Comparison of ENCODE assay signal across 12 cellular contexts in genomic region chr4:114226968-114227760, GRCh38.
DNase-seq lines count a peak whose midpoint lies in the region; ATAC-seq and TF ChIP-seq lines count a peak whose summit lies in the region.
"Had no signal": no experiment of that assay in that cellular context is flagged by ENCODE, and none has a peak within 500 bp of the region (broad histone marks: within the 10 kb centered on the region; RNA-seq: fewer than 3 reads in every experiment).

No MANE protein-coding gene starts in this region.

- H3K27me3 ChIP-seq in tibial artery (no peaks in the 10 kb centered on the region), smooth muscle cell (ENCODE audit: low read depth) (no peaks in the 10 kb centered on the region), left lung (no peaks in the 10 kb centered on the region)
- H3K27me3 ChIP-seq: body of pancreas, transverse colon had no signal

- intact Hi-C loops in tibial artery (cut with DNase I; ENCODE audit: low total_unique reads), result no loop called here
- intact Hi-C loops in left lung (cut with DNase I), result no loop called here

- H3K9me3 ChIP-seq in tibial artery (no peaks in the 10 kb centered on the region), smooth muscle cell (replicated peaks; ENCODE audit: low read depth) (no peaks in the 10 kb centered on the region), left lung (no peaks in the 10 kb centered on the region)
- H3K9me3 ChIP-seq: body of pancreas, transverse colon had no signal

- no peaks in the 10 kb centered on the region for H3F3A ChIP-seq in smooth muscle cell (ENCODE audit: low read depth)

- H3K27ac ChIP-seq in tibial artery (no peak overlapping the region), smooth muscle cell (ENCODE audit: low read depth) (no peak overlapping the region), left lung (no peak overlapping the region)
- H3K27ac ChIP-seq: body of pancreas, transverse colon had no signal

- 92% methylated on average over 7 of the region's 7 CpGs for WGBS in smooth muscle cell (ENCODE audit: low lambda C conversion rate)

- no peak overlapping the region for H2AFZ ChIP-seq in smooth muscle cell (ENCODE audit: low read depth)

- no peaks in the 10 kb centered on the region for H3K36me3 ChIP-seq in tibial artery
- no peaks in the 10 kb centered on the region for H3K36me3 ChIP-seq in smooth muscle cell (ENCODE audit: low read depth)
- H3K36me3 ChIP-seq in left lung, result no peaks in the 10 kb centered on the region
- H3K36me3 ChIP-seq: transverse colon had no signal

- peak; percentile 5 for DNase-seq in AG10803 (ENCODE audit: low read depth)
- DNase-seq in MV-4-11 (lab: John Stamatoyannopoulos, UW), result peak; percentile 5
- no peak for DNase-seq in tibial artery
- no peak for DNase-seq in smooth muscle cell (lab: John Stamatoyannopoulos, UW; ENCODE audit: unreplicated experiment)
- no peak for DNase-seq in midbrain (lab: John Stamatoyannopoulos, UW)
- DNase-seq in left lung, result no peak
- DNase-seq: activated CD4-positive, alpha-beta T cell treated with anti-CD3 and anti-CD28 coated beads for 36 hours; body of pancreas; T-cell; transverse colon had no signal

- H3K4me1 ChIP-seq in tibial artery (no peaks in the 10 kb centered on the region), smooth muscle cell (ENCODE audit: low read depth) (no peaks in the 10 kb centered on the region), left lung (no peaks in the 10 kb centered on the region)
- H3K4me1 ChIP-seq: body of pancreas, transverse colon had no signal

- TF ChIP-seq CTCF in AG10803 (conservative IDR thresholded peaks at IDR 0.05; ENCODE audit: low read length) (no peak), tibial artery (IDR thresholded peaks at IDR 0.05) (no peak), smooth muscle cell (IDR thresholded peaks at IDR 0.05; ENCODE audit: borderline replicate concordance, insufficient read depth, poor library complexity, severe bottlenecking) (no peak), left lung (IDR thresholded peaks at IDR 0.05) (no peak)

- ATAC-seq in GM19395 (IDR thresholded peaks at IDR 0.05; ENCODE audit: unreplicated experiment) (peak; percentile 84), HG02852 (IDR thresholded peaks at IDR 0.05; ENCODE audit: unreplicated experiment) (peak; percentile 99), left lung (no peak)
- ATAC-seq: activated CD4-positive, alpha-beta T cell treated with anti-CD3 and anti-CD28 coated beads for 36 hours; body of pancreas; T-cell had no signal

- H3K79me2 ChIP-seq in smooth muscle cell (ENCODE audit: low read depth), result no peaks in the 10 kb centered on the region

- no peak overlapping the region for H3K4me2 ChIP-seq in smooth muscle cell

- H3K4me3 ChIP-seq in AG10803 (ENCODE audit: low read length), result no peak overlapping the region
- no peak overlapping the region for H3K4me3 ChIP-seq in tibial artery
- H3K4me3 ChIP-seq in smooth muscle cell, result no peak overlapping the region
- H3K4me3 ChIP-seq in left lung, result no peak overlapping the region
- H3K4me3 ChIP-seq: body of pancreas, transverse colon had no signal

- H3K9ac ChIP-seq in smooth muscle cell (ENCODE audit: low read depth), result no peak overlapping the region

- no peaks in the 10 kb centered on the region for H4K20me1 ChIP-seq in smooth muscle cell (ENCODE audit: low read depth)

Comparison
In these comparisons a context has a peak if more than half of its experiments do, and no peak if none do; other contexts are left out.
1. DNase-seq: peak in AG10803 (single experiment) and MV-4-11 (single experiment); none in tibial artery (0 of 2), smooth muscle cell (single experiment), midbrain (single experiment) and left lung (0 of 2).